ENCODE assay signal across 1 cellular context in the genomic region with DNA sequence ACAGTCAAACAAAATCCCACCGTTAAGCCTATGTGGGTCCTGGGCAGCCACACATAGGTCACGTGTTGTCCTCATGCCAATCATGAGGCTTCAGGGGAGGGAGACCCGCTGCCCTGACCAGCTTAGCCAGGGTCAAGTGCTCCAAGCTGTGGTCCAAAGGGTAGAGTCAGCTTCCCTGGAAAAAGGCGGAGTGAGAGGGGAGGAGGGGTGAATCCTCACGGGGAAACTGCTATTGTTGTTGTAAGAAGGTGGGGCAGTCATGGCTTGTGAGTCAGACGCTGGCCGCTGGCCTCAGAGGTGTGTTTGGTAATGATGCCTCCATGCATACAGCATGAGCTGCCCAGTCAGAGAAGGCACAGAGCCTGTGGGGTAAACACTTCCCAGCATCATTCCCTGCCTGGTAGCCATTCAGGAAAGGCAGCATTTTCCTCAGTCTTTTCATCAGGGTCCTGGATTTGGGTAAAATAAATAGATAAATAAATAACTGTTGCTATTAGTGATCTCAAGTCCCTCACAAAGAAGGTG.
TF ChIP-seq lines count a peak whose summit lies in the region.

No MANE protein-coding gene starts in this region.

TF ChIP-seq in endothelial cell of umbilical vein, 7 proteins besides CTCF, POLR2A, EP300 and RAD21 (continued from another document):
- no peak for TF ChIP-seq MYC (IDR thresholded peaks at IDR 0.05; ENCODE audit: low read depth, low read length)
